Comparison of ENCODE assay signal across 28 cellular contexts in the genomic region with DNA sequence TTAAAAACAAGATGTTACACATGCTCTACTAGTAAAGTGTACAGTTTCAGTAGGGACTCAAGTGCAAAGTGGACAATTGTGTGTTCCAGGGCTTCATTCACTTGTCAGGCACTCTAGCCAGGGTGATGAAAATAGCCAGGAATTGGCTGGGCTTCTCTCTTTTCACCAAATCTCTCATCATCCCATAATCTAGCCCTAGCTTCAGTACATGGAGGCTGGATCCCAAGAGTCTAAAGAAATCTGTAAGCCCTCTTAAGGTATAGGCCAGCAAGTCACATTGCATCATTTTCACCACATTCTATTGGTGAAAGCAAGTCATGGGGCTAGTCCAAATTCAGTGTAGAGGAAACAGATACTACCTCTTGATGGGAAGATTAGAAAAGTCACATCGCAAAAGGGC.
"Had no signal": no experiment of that assay in that cellular context is flagged by ENCODE, and none has a peak within 500 bp of the region (broad histone marks: within the 10 kb centered on the region; RNA-seq: fewer than 3 reads in every experiment).

No MANE protein-coding gene starts in this region.

- H3K4me1 Mint-ChIP-seq: nephron progenitor cell; stimulated activated effector memory CD8-positive, alpha-beta T cell treated with anti-CD3 and anti-CD28 coated beads, Interleukin-12 subunit alpha, Interleukin-12 subunit beta, amount 100 ng/mL, for 72 hours had no signal

- H3K4me1 ChIP-seq: prostate gland, sigmoid colon, thyroid gland, uterus had no signal

- H3K27me3 Mint-ChIP-seq: naive thymus-derived CD8-positive, alpha-beta T cell; natural killer cell treated with Interleukin-12 subunit alpha and Interleukin-12 subunit beta and Interleukin-15 and Interleukin-18, amount 100 ng/mL, for 72 hours; stimulated activated naive B cell treated with anti-CD40 and anti-IgM and Interleukin-4, amounts not matched to agents 10 μg/mL and 1 μg/mL and 100 μg/mL, for 72 hours; stimulated activated naive CD8-positive, alpha-beta T cell treated with anti-CD3 and anti-CD28 coated beads, Interleukin-15, Interleukin-2, amounts not matched to agents 100 ng/mL and 50 ng/mL, for 24 hours had no signal

- H3K36me3 ChIP-seq: neutrophil, pancreas, prostate gland, right lobe of liver, sigmoid colon, stomach, thoracic aorta, thyroid gland, tibial nerve, upper lobe of left lung, uterus had no signal

- ATAC-seq: naive thymus-derived CD8-positive, alpha-beta T cell; natural killer cell treated with Interleukin-12 subunit alpha and Interleukin-12 subunit beta and Interleukin-15 and Interleukin-18, amount 100 ng/mL, for 72 hours; pancreas; right lobe of liver; stimulated activated effector memory CD8-positive, alpha-beta T cell treated with anti-CD3 and anti-CD28 coated beads, Interleukin-12 subunit alpha, Interleukin-12 subunit beta, amount 100 ng/mL, for 72 hours; stimulated activated naive B cell treated with anti-CD40 and anti-IgM and Interleukin-4, amounts not matched to agents 10 μg/mL and 1 μg/mL and 100 μg/mL, for 72 hours had no signal

- H3K36me3 Mint-ChIP-seq: natural killer cell treated with Interleukin-12 subunit alpha and Interleukin-12 subunit beta and Interleukin-15 and Interleukin-18, amount 100 ng/mL, for 72 hours; stimulated activated effector memory CD8-positive, alpha-beta T cell treated with anti-CD3 and anti-CD28 coated beads, Interleukin-12 subunit alpha, Interleukin-12 subunit beta, amount 100 ng/mL, for 72 hours; stimulated activated naive B cell treated with anti-CD40 and anti-IgM and Interleukin-4, amounts not matched to agents 10 μg/mL and 1 μg/mL and 100 μg/mL, for 72 hours had no signal

- DNase-seq: naive thymus-derived CD8-positive, alpha-beta T cell; nephron progenitor cell; nucleus accumbens; pancreas; retina; right cardiac atrium; right lobe of liver; sigmoid colon; stimulated activated CD4-positive, alpha-beta T cell treated with anti-CD3 and anti-CD28 coated beads, Interleukin-15, amount 100 ng/mL, for 24 hours; stimulated activated CD4-positive, alpha-beta T cell treated with anti-CD3 and anti-CD28 coated beads, Interleukin-2, amount 100 ng/mL, for 24 hours; stimulated activated CD4-positive, alpha-beta T cell treated with anti-CD3 and anti-CD28 coated beads, Interleukin-2, amount 100 ng/mL, for 48 hours; stimulated activated CD4-positive, alpha-beta T cell treated with anti-CD3 and anti-CD28 coated beads, Interleukin-4, amount 100 ng/mL, for 24 hours; stimulated activated naive B cell treated with anti-CD40 and anti-IgM and Interleukin-4, amounts not matched to agents 10 μg/mL and 1 μg/mL and 100 μg/mL, for 72 hours; stimulated activated naive CD4-positive, alpha-beta T cell treated with Interleukin-2 at 50 U/mL for 16 hours; stomach; thyroid gland; trophoblast cell; upper lobe of left lung; uterus had no signal

- H3K27me3 ChIP-seq: neutrophil, pancreas, right lobe of liver, sigmoid colon, stomach, thyroid gland, tibial nerve, upper lobe of left lung, uterus had no signal

- H3K27ac ChIP-seq: neutrophil, pancreas, prostate gland, right lobe of liver, thoracic aorta, thyroid gland had no signal

- H3K4me3 ChIP-seq: pancreas, prostate gland, right lobe of liver, sigmoid colon, stomach, thoracic aorta, thyroid gland, tibial nerve, upper lobe of left lung, uterus had no signal

- FAIRE-seq: pancreas, small intestine had no signal

- H3K27ac Mint-ChIP-seq: natural killer cell treated with Interleukin-12 subunit alpha and Interleukin-12 subunit beta and Interleukin-15 and Interleukin-18, amount 100 ng/mL, for 72 hours; nephron progenitor cell; stimulated activated effector memory CD8-positive, alpha-beta T cell treated with anti-CD3 and anti-CD28 coated beads, Interleukin-12 subunit alpha, Interleukin-12 subunit beta, amount 100 ng/mL, for 72 hours; stimulated activated naive B cell treated with anti-CD40 and anti-IgM and Interleukin-4, amounts not matched to agents 10 μg/mL and 1 μg/mL and 100 μg/mL, for 72 hours; stimulated activated naive CD8-positive, alpha-beta T cell treated with anti-CD3 and anti-CD28 coated beads, Interleukin-15, Interleukin-2, amounts not matched to agents 100 ng/mL and 50 ng/mL, for 24 hours had no signal

- H3K4me3 Mint-ChIP-seq: nephron progenitor cell; neural crest cell; stimulated activated effector memory CD8-positive, alpha-beta T cell treated with anti-CD3 and anti-CD28 coated beads, Interleukin-12 subunit alpha, Interleukin-12 subunit beta, amount 100 ng/mL, for 72 hours; stimulated activated naive B cell treated with anti-CD40 and anti-IgM and Interleukin-4, amounts not matched to agents 10 μg/mL and 1 μg/mL and 100 μg/mL, for 72 hours; stimulated activated naive CD8-positive, alpha-beta T cell treated with anti-CD3 and anti-CD28 coated beads, Interleukin-15, Interleukin-2, amounts not matched to agents 100 ng/mL and 50 ng/mL, for 24 hours had no signal

- H3K9me3 ChIP-seq: neutrophil, pancreas, prostate gland, right lobe of liver, sigmoid colon, stomach, thoracic aorta, thyroid gland, tibial nerve, upper lobe of left lung, uterus had no signal

- H3K9me3 Mint-ChIP-seq: neural crest cell; stimulated activated effector memory CD8-positive, alpha-beta T cell treated with anti-CD3 and anti-CD28 coated beads, Interleukin-12 subunit alpha, Interleukin-12 subunit beta, amount 100 ng/mL, for 72 hours had no signal
